Comparison of ENCODE assay signal across 16 cellular contexts in the genomic region with DNA sequence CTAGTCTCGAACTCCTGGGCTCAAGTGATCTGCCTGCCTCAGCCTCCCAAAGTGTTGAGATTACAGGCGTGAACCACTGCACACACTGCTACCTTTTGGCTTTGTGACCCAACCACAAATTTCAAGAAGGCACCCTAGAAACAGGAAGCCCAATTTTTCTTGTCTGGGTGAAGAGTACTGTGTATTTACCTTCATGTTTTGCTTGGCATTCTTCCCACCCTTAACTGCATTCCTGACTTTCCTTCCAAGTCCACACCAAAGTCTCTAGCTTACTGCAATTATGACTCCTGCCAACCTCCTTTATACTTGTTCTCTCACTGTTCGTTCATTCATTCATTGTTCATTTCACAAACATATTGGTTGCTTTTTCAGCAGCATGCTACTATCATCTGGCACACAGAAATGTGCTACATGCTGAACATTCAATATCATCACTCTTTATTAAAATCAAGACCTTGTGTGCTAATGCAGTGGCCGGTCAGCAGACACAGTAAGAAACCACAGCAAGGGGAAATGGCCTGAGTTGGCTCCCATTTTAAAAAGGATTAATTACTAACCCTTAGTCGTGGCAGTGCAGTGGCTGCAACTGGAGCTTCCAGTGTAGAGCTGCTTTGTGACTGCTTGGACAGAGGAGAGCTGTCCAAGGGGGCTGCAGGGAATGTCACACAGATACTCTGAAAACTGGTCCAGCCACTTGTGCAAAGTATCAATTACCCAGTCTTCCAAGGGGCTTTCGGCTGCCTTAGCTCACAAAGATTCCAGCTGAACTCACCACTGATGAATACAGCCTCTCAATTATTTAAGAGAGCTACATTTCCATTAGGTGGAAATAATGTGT.
DNase-seq lines count a peak whose midpoint lies in the region; ATAC-seq and TF ChIP-seq lines count a peak whose summit lies in the region.
"Had no signal": no experiment of that assay in that cellular context is flagged by ENCODE, and none has a peak within 500 bp of the region (broad histone marks: within the 10 kb centered on the region; RNA-seq: fewer than 3 reads in every experiment).

No MANE protein-coding gene starts in this region.

- H3K36me3 ChIP-seq in mucosa of descending colon (ENCODE audit: low read depth) = peaks cover 5% of the 10 kb centered on the region

- ATAC-seq in mucosa of descending colon = peak; percentile 61
- ATAC-seq: heart right ventricle had no signal

- no peak overlapping the region for H3K4me3 ChIP-seq in mucosa of descending colon
- H3K4me3 ChIP-seq: dorsolateral prefrontal cortex, heart right ventricle, stomach had no signal

- DNase-seq in DMS79 (lab: John Stamatoyannopoulos, UW) (peak; percentile 42), NCI-H446 treated with DMSO at 0.1 percent for 48 hours (lab: John Stamatoyannopoulos, UW) (peak; percentile 31), dermis blood vessel endothelial cell (peak; percentile 46), mucosa of descending colon (peak in 1 of 3 donors; percentile 47), NCI-H1930 (lab: John Stamatoyannopoulos, UW) (no peak), NCI-H2107 treated with DMSO at 0.1 percent for 48 hours (lab: John Stamatoyannopoulos, UW; ENCODE audit: unreplicated experiment) (no peak), AG20443 (ENCODE audit: low spot score) (no peak), NCI-H345 treated with DMSO at 0.1 percent for 48 hours (lab: John Stamatoyannopoulos, UW; ENCODE audit: unreplicated experiment) (no peak)
- DNase-seq: activated naive CD4-positive, alpha-beta T cell treated with anti-CD3 and anti-CD28 coated beads, Interleukin-2, amount 10 ng/mL, durations not matched to agents 7 days and 5 days; dorsolateral prefrontal cortex; heart right ventricle; NCI-H187 treated with DMSO at 0.1 percent for 48 hours; posterior cingulate gyrus; stimulated activated CD4-positive, alpha-beta T cell treated with anti-CD3 and anti-CD28 coated beads, Interleukin-4, amount 100 ng/mL, for 1 hour; stomach; T-helper 9 cell had no signal

- H3K9me3 ChIP-seq in mucosa of descending colon = no peaks in the 10 kb centered on the region
- H3K9me3 ChIP-seq: stomach had no signal

- no peak for TF ChIP-seq CTCF in mucosa of descending colon (IDR thresholded peaks at IDR 0.05)

- peaks cover 8% of the 10 kb centered on the region for H3K4me1 ChIP-seq in mucosa of descending colon (ENCODE audit: low read depth)

- intact Hi-C loops in mucosa of descending colon (cut with DNase I, micrococcal nuclease) = no loop called here

Comparison
In these comparisons a context has a peak if more than half of its experiments do, and no peak if none do; other contexts are left out.
1. DNase-seq: peak in DMS79 (single experiment), NCI-H446 treated with DMSO at 0.1 percent for 48 hours (single experiment) and dermis blood vessel endothelial cell (single experiment); none in NCI-H1930 (0 of 2), NCI-H2107 treated with DMSO at 0.1 percent for 48 hours (single experiment), AG20443 (single experiment) and NCI-H345 treated with DMSO at 0.1 percent for 48 hours (single experiment).